Comparison of ENCODE assay signal across 27 cellular contexts in the genomic region with DNA sequence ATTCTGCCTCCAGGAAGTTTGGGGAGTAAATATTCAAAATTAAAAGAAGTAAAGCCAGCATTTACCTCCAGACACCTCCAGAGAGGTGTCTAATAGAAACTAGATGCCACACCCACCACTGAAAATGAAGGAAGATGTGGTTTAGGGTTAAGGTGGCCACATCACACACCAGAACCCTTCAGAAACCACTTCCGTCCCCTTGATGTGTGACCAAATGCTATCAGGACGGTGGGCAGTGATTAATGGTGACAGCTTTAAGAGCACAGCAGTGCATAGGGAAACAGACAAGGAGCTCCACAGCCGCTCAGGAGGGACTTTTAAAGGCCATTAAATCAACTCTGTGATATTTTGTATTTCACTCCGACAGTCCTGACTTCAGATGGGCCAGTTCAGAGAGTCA.
A peak's percentile ranks its signal among the peaks of the same experiment; 100 is the strongest.
DNase-seq lines count a peak whose midpoint lies in the region; ATAC-seq and TF ChIP-seq lines count a peak whose summit lies in the region.
"Had no signal": no experiment of that assay in that cellular context is flagged by ENCODE, and none has a peak within 500 bp of the region (broad histone marks: within the 10 kb centered on the region; RNA-seq: fewer than 3 reads in every experiment).

No MANE protein-coding gene starts in this region.

- no peak overlapping the region for H3K27ac ChIP-seq in breast epithelium
- H3K27ac ChIP-seq: HL-60, ovary, PC-9, upper lobe of left lung had no signal

- no peaks in the 10 kb centered on the region for H3K9me3 ChIP-seq in breast epithelium
- H3K9me3 ChIP-seq: ovary, upper lobe of left lung had no signal

- TF ChIP-seq CTCF in breast epithelium (IDR thresholded peaks at IDR 0.05), result no peak

- no peak for TF ChIP-seq POLR2A in breast epithelium (IDR thresholded peaks at IDR 0.05)

- no peak overlapping the region for H3K4me3 ChIP-seq in breast epithelium
- H3K4me3 ChIP-seq: ovary, PC-9, upper lobe of left lung had no signal

- no peaks in the 10 kb centered on the region for H3K36me3 ChIP-seq in breast epithelium
- H3K36me3 ChIP-seq: ovary, upper lobe of left lung had no signal

- intact Hi-C loops in Right ventricle myocardium inferior (cut with DNase I), result no loop called here
- intact Hi-C loops in breast epithelium (cut with DNase I; ENCODE audit: low total_unique reads), result no loop called here

- DNase-seq in NOMO-1 treated with DMSO at 0.1 percent for 48 hours (lab: John Stamatoyannopoulos, UW; ENCODE audit: unreplicated experiment), result peak; percentile 45
- DNase-seq in NOMO-1 treated with dmso at 0.1 percent for 144 hours (lab: John Stamatoyannopoulos, UW; ENCODE audit: unreplicated experiment), result no peak
- peak; percentile 16 for DNase-seq in OCI-M1 (lab: John Stamatoyannopoulos, UW)
- no peak for DNase-seq in Right ventricle myocardium inferior (ENCODE audit: missing footprints)
- no peak for DNase-seq in NCI-H2107 treated with DMSO at 0.1 percent for 48 hours (lab: John Stamatoyannopoulos, UW; ENCODE audit: unreplicated experiment)
- no peak for DNase-seq in breast epithelium (ENCODE audit: low spot score in 2 of 2)
- DNase-seq: activated CD4-positive, alpha-beta T cell treated with anti-CD3 and anti-CD28 coated beads, Interleukin-2, amount 50 U/mL, for 48 hours; activated gamma-delta T cell treated with Interleukin-2 at 50 U/mL for 16 hours; activated T-cell treated with anti-CD3 and anti-CD28 coated beads, Interleukin-2, amount 50 U/mL, for 48 hours; caudate nucleus; CD4-positive, alpha-beta T cell; erythroblast; hypothalamus; left colon; mammary epithelial cell; NCI-H146; ovary; PC-9; substantia nigra; T-helper 17 cell; upper lobe of left lung had no signal

- no peaks in the 10 kb centered on the region for H3K27me3 ChIP-seq in breast epithelium
- H3K27me3 ChIP-seq: ovary, upper lobe of left lung had no signal

- ATAC-seq in HG03097 (IDR thresholded peaks at IDR 0.05; ENCODE audit: low FRiP score, unreplicated experiment), result peak; percentile 85
- ATAC-seq in Right ventricle myocardium inferior, result no peak
- no peak for ATAC-seq in GM21528 (IDR thresholded peaks at IDR 0.05; ENCODE audit: low FRiP score, unreplicated experiment)
- ATAC-seq: activated CD4-positive, CD25-positive, alpha-beta regulatory T cell treated with anti-CD3 and anti-CD28 coated beads, Interleukin-2, amount 50 U/mL, for 24 hours; left colon; SK-N-SH treated with all-trans-retinoic acid at 6 μM for 48 hours; stimulated activated effector memory CD8-positive, alpha-beta T cell treated with anti-CD3 and anti-CD28 coated beads, Interleukin-12 subunit alpha, Interleukin-12 subunit beta, amount 100 ng/mL, for 72 hours; T-helper 17 cell had no signal

- H3K4me1 ChIP-seq in breast epithelium, result no peaks in the 10 kb centered on the region
- H3K4me1 ChIP-seq: upper lobe of left lung had no signal

Comparison
In these comparisons a context has a peak if more than half of its experiments do, and no peak if none do; other contexts are left out.
1. DNase-seq: peak in NOMO-1 treated with DMSO at 0.1 percent for 48 hours (single experiment) and OCI-M1 (single experiment); none in NOMO-1 treated with dmso at 0.1 percent for 144 hours (single experiment), Right ventricle myocardium inferior (single experiment), NCI-H2107 treated with DMSO at 0.1 percent for 48 hours (single experiment) and breast epithelium (0 of 2).